In the genomic region with DNA sequence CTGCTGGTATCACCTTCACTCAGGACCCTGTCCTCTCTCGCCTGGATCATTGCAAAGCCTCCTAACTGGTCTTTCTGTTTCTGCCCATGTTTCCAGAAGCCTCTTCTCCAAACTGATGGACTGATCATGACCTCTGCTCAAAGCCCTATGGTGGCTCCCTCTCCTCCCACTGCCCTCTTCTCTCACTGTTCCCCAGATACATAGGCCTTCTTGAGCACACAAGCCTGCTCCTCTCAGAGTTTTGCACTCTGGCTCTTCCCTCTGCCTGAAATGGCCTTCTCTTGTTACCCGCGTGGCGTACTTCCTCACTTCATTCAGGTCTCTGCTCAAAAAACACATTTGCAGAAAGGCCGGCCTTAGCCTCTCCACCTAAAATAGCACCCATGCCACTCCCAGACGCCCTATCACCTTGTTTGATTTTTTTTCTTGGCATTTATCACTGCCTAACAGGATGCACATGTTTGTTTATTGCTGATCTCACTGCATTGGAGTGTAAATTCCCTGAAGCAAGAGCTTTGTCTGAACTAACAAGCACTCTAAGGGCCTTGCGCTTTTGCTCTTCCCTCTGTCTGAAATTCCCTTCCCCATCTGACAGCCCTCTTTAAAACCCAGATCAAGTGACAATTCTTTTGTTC, we compare ENCODE assay signal across 1 cellular context.
TF ChIP-seq lines count a peak whose summit lies in the region.

No MANE protein-coding gene starts in this region.

TF ChIP-seq in K562, 482 proteins besides CTCF, POLR2A, EP300 and RAD21 (continued from another document):
- TF ChIP-seq CREB1 (IDR thresholded peaks at IDR 0.05) (no peak), CREB1 (CRISPR knock-in tag; IDR thresholded peaks at IDR 0.05) (no peak), MYC (IDR thresholded peaks at IDR 0.05; ENCODE audit: low read depth, low read length) (no peak), MYC (CRISPR knock-in tag; IDR thresholded peaks at IDR 0.05; ENCODE audit: borderline replicate concordance, low read depth) (no peak), GATAD2A (IDR thresholded peaks at IDR 0.05) (0 out of 2 replicates have a peak, but pooled peaks have one; percentile 46), SMARCB1 (IDR thresholded peaks at IDR 0.05; ENCODE audit: insufficient read length, low read depth) (no peak), FOXP1 (CRISPR knock-in tag; IDR thresholded peaks at IDR 0.05) (no peak), ZNF174 (CRISPR knock-in tag; IDR thresholded peaks at IDR 0.05) (no peak), TCF3 (CRISPR knock-in tag; IDR thresholded peaks at IDR 0.05) (peak; percentile 47), TEAD4 (IDR thresholded peaks at IDR 0.05; ENCODE audit: low read length) (0 out of 2 replicates have a peak, but pooled peaks have one; percentile 20), TEAD4 (CRISPR knock-in tag; IDR thresholded peaks at IDR 0.05; ENCODE audit: borderline replicate concordance) (no peak), XRCC4 (IDR thresholded peaks at IDR 0.05; ENCODE audit: extremely low read depth, insufficient read depth, insufficient read length) (no peak)
- TF ChIP-seq, protein P1, sequence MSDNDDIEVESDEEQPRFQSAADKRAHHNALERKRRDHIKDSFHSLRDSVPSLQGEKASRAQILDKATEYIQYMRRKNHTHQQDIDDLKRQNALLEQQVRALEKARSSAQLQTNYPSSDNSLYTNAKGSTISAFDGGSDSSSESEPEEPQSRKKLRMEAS (CRISPR knock-in tag; IDR thresholded peaks at IDR 0.05) = peak; percentile 6; the same call in 1 of the 2 replicates
- TF ChIP-seq, protein P2, sequence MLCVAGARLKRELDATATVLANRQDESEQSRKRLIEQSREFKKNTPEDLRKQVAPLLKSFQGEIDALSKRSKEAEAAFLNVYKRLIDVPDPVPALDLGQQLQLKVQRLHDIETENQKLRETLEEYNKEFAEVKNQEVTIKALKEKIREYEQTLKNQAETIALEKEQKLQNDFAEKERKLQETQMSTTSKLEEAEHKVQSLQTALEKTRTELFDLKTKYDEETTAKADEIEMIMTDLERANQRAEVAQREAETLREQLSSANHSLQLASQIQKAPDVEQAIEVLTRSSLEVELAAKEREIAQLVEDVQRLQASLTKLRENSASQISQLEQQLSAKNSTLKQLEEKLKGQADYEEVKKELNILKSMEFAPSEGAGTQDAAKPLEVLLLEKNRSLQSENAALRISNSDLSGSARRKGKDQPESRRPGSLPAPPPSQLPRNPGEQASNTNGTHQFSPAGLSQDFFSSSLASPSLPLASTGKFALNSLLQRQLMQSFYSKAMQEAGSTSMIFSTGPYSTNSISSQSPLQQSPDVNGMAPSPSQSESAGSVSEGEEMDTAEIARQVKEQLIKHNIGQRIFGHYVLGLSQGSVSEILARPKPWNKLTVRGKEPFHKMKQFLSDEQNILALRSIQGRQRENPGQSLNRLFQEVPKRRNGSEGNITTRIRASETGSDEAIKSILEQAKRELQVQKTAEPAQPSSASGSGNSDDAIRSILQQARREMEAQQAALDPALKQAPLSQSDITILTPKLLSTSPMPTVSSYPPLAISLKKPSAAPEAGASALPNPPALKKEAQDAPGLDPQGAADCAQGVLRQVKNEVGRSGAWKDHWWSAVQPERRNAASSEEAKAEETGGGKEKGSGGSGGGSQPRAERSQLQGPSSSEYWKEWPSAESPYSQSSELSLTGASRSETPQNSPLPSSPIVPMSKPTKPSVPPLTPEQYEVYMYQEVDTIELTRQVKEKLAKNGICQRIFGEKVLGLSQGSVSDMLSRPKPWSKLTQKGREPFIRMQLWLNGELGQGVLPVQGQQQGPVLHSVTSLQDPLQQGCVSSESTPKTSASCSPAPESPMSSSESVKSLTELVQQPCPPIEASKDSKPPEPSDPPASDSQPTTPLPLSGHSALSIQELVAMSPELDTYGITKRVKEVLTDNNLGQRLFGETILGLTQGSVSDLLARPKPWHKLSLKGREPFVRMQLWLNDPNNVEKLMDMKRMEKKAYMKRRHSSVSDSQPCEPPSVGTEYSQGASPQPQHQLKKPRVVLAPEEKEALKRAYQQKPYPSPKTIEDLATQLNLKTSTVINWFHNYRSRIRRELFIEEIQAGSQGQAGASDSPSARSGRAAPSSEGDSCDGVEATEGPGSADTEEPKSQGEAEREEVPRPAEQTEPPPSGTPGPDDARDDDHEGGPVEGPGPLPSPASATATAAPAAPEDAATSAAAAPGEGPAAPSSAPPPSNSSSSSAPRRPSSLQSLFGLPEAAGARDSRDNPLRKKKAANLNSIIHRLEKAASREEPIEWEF (CRISPR knock-in tag; IDR thresholded peaks at IDR 0.05) = no peak
- TF ChIP-seq, protein P3, sequence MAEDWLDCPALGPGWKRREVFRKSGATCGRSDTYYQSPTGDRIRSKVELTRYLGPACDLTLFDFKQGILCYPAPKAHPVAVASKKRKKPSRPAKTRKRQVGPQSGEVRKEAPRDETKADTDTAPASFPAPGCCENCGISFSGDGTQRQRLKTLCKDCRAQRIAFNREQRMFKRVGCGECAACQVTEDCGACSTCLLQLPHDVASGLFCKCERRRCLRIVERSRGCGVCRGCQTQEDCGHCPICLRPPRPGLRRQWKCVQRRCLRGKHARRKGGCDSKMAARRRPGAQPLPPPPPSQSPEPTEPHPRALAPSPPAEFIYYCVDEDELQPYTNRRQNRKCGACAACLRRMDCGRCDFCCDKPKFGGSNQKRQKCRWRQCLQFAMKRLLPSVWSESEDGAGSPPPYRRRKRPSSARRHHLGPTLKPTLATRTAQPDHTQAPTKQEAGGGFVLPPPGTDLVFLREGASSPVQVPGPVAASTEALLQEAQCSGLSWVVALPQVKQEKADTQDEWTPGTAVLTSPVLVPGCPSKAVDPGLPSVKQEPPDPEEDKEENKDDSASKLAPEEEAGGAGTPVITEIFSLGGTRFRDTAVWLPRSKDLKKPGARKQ (CRISPR knock-in tag; IDR thresholded peaks at IDR 0.05) = no peak
